ENCODE assay signal across 25 cellular contexts in genomic region chr5:179411161-179411841, GRCh38.
DNase-seq lines count a peak whose midpoint lies in the region; ATAC-seq and TF ChIP-seq lines count a peak whose summit lies in the region.
"Had no signal": no experiment of that assay in that cellular context is flagged by ENCODE, and none has a peak within 500 bp of the region (broad histone marks: within the 10 kb centered on the region; RNA-seq: fewer than 3 reads in every experiment).

No MANE protein-coding gene starts in this region.

- no peak overlapping the region for H3K27ac Mint-ChIP-seq in activated CD8-positive, alpha-beta T cell treated with anti-CD3 and anti-CD28 coated beads, Interleukin-2, amount 10 ng/mL, durations not matched to agents 7 days and 5 days
- no peak overlapping the region for H3K27ac Mint-ChIP-seq in activated CD8-positive, alpha-beta T cell treated with anti-CD3 and anti-CD28 coated beads for 36 hours
- H3K27ac Mint-ChIP-seq in endodermal cell: no peak overlapping the region
- H3K27ac Mint-ChIP-seq: CD4-positive, alpha-beta memory T cell; IgD-negative memory B cell had no signal

- peak; percentile 17 for DNase-seq in activated CD8-positive, alpha-beta T cell treated with anti-CD3 and anti-CD28 coated beads, Interleukin-2, amount 10 ng/mL, durations not matched to agents 7 days and 5 days
- no peak for DNase-seq in activated CD8-positive, alpha-beta T cell treated with anti-CD3 and anti-CD28 coated beads for 36 hours
- peak; percentile 17 for DNase-seq in GM13976 (ENCODE audit: low spot score)
- peak; percentile 35 for DNase-seq in endodermal cell
- DNase-seq in mesenteric fat pad (ENCODE audit: low spot score): peak; percentile 79
- no peak for DNase-seq in stimulated activated CD4-positive, alpha-beta T cell treated with anti-CD3 and anti-CD28 coated beads, Interleukin-1b, Interleukin-23, amount 100 ng/mL, for 48 hours
- DNase-seq in anterior cingulate cortex (lab: John Stamatoyannopoulos, UW): no peak
- DNase-seq: 8988T; Caco-2; CD4-positive, alpha-beta memory T cell; DND-41; GOT3; NCI-H1105; NCI-H146; NCI-H2081; NCI-H2171; NCI-H345; NCI-H524; NCI-H774; NK-92 treated with Interleukin-12 subunit alpha and Interleukin-12 subunit beta, amount 100 ng/mL, for 24 hours had no signal

- CTCF ChIA-PET in activated CD8-positive, alpha-beta T cell treated with anti-CD3 and anti-CD28 coated beads, Interleukin-2, amount 10 ng/mL, durations not matched to agents 7 days and 5 days (lab: Charles Lee): no interaction called here
- CTCF ChIA-PET in activated CD8-positive, alpha-beta T cell treated with anti-CD3 and anti-CD28 coated beads for 36 hours (lab: Charles Lee): no interaction called here

- H3K27ac ChIP-seq in endodermal cell (ENCODE audit: low read depth, low read length): no peak overlapping the region
- H3K27ac ChIP-seq: BLaER1 treated with 17β-estradiol and CSF1 and Interleukin-3, amounts not matched to agents 10 nM and 100 nM had no signal

- H3K4me1 Mint-ChIP-seq in activated CD8-positive, alpha-beta T cell treated with anti-CD3 and anti-CD28 coated beads, Interleukin-2, amount 10 ng/mL, durations not matched to agents 7 days and 5 days (ENCODE audit: low read depth): no peaks in the 10 kb centered on the region
- H3K4me1 Mint-ChIP-seq in activated CD8-positive, alpha-beta T cell treated with anti-CD3 and anti-CD28 coated beads for 36 hours (ENCODE audit: low read depth): no peaks in the 10 kb centered on the region
- H3K4me1 Mint-ChIP-seq in endodermal cell: no peaks in the 10 kb centered on the region
- H3K4me1 Mint-ChIP-seq: CD4-positive, alpha-beta memory T cell; IgD-negative memory B cell had no signal

- 86 to 91% methylated on average over 7 to 14 of the region's 14 CpGs for WGBS in endodermal cell (ENCODE audit: insufficient coverage in 1 of 2, insufficient read length in 1 of 2), 2 experiments

- in situ Hi-C loops in GM13976 (cut with MboI; ENCODE audit: low sequenced_read_pairs, unreplicated experiment): no loop called here

- no peaks in the 10 kb centered on the region for H3K36me3 Mint-ChIP-seq in activated CD8-positive, alpha-beta T cell treated with anti-CD3 and anti-CD28 coated beads, Interleukin-2, amount 10 ng/mL, durations not matched to agents 7 days and 5 days (ENCODE audit: low read depth)
- H3K36me3 Mint-ChIP-seq in activated CD8-positive, alpha-beta T cell treated with anti-CD3 and anti-CD28 coated beads for 36 hours (ENCODE audit: low read depth): no peaks in the 10 kb centered on the region
- no peaks in the 10 kb centered on the region for H3K36me3 Mint-ChIP-seq in endodermal cell (ENCODE audit: low read depth)
- H3K36me3 Mint-ChIP-seq: CD4-positive, alpha-beta memory T cell had no signal

- H3K4me3 ChIP-seq in endodermal cell (ENCODE audit: low read length): no peak overlapping the region
- H3K4me3 ChIP-seq: BLaER1 treated with 17β-estradiol and CSF1 and Interleukin-3, amounts not matched to agents 10 nM and 100 nM; GM12878 had no signal

- H3K9me3 Mint-ChIP-seq in activated CD8-positive, alpha-beta T cell treated with anti-CD3 and anti-CD28 coated beads, Interleukin-2, amount 10 ng/mL, durations not matched to agents 7 days and 5 days (ENCODE audit: insufficient read depth): no peaks in the 10 kb centered on the region
- no peaks in the 10 kb centered on the region for H3K9me3 Mint-ChIP-seq in activated CD8-positive, alpha-beta T cell treated with anti-CD3 and anti-CD28 coated beads for 36 hours
- H3K9me3 Mint-ChIP-seq in endodermal cell: peaks cover 4% of the 10 kb centered on the region
- H3K9me3 Mint-ChIP-seq: CD4-positive, alpha-beta memory T cell had no signal

- intact Hi-C loops in activated CD8-positive, alpha-beta T cell treated with anti-CD3 and anti-CD28 coated beads for 36 hours (cut with micrococcal nuclease): no loop called here

- H3K27me3 ChIP-seq in endodermal cell (ENCODE audit: control insufficient read depth, insufficient read depth, low read length, poor library complexity, severe bottlenecking): no peaks in the 10 kb centered on the region
- H3K27me3 ChIP-seq: BLaER1 treated with 17β-estradiol and CSF1 and Interleukin-3, amounts not matched to agents 10 nM and 100 nM had no signal

- H3K4me3 Mint-ChIP-seq in activated CD8-positive, alpha-beta T cell treated with anti-CD3 and anti-CD28 coated beads, Interleukin-2, amount 10 ng/mL, durations not matched to agents 7 days and 5 days: no peak overlapping the region
- no peak overlapping the region for H3K4me3 Mint-ChIP-seq in activated CD8-positive, alpha-beta T cell treated with anti-CD3 and anti-CD28 coated beads for 36 hours
- H3K4me3 Mint-ChIP-seq in endodermal cell: no peak overlapping the region
- H3K4me3 Mint-ChIP-seq: CD4-positive, alpha-beta memory T cell; IgD-negative memory B cell had no signal

- POLR2A ChIA-PET in activated CD8-positive, alpha-beta T cell treated with anti-CD3 and anti-CD28 coated beads, Interleukin-2, amount 10 ng/mL, durations not matched to agents 7 days and 5 days (lab: Charles Lee): no interaction called here
- POLR2A ChIA-PET in activated CD8-positive, alpha-beta T cell treated with anti-CD3 and anti-CD28 coated beads for 36 hours (lab: Charles Lee): no interaction called here

- H3K9me3 ChIP-seq in endodermal cell (ENCODE audit: control insufficient read depth, low read length): no peaks in the 10 kb centered on the region
- H3K9me3 ChIP-seq: BLaER1 treated with 17β-estradiol and CSF1 and Interleukin-3, amounts not matched to agents 10 nM and 100 nM; Caco-2 had no signal

- no peak overlapping the region for H3K9ac ChIP-seq in endodermal cell (ENCODE audit: extremely low read depth, low read length, poor library complexity, severe bottlenecking)
- H3K9ac ChIP-seq: BLaER1 treated with 17β-estradiol and CSF1 and Interleukin-3, amounts not matched to agents 10 nM and 100 nM had no signal

- no peaks in the 10 kb centered on the region for H3K4me1 ChIP-seq in endodermal cell (ENCODE audit: control insufficient read depth, insufficient read depth, low read length)
- H3K4me1 ChIP-seq: Caco-2 had no signal

- H3K36me3 ChIP-seq in endodermal cell (ENCODE audit: control insufficient read depth, insufficient read depth, low read length): no peaks in the 10 kb centered on the region
- H3K36me3 ChIP-seq: BLaER1 treated with 17β-estradiol and CSF1 and Interleukin-3, amounts not matched to agents 10 nM and 100 nM had no signal

- H3K27me3 Mint-ChIP-seq in activated CD8-positive, alpha-beta T cell treated with anti-CD3 and anti-CD28 coated beads, Interleukin-2, amount 10 ng/mL, durations not matched to agents 7 days and 5 days (ENCODE audit: low read depth): no peaks in the 10 kb centered on the region
- peaks cover 3% of the 10 kb centered on the region for H3K27me3 Mint-ChIP-seq in activated CD8-positive, alpha-beta T cell treated with anti-CD3 and anti-CD28 coated beads for 36 hours
- peaks cover 2% of the 10 kb centered on the region for H3K27me3 Mint-ChIP-seq in endodermal cell (ENCODE audit: insufficient read depth)

- no peak for TF ChIP-seq CTCF in activated CD8-positive, alpha-beta T cell treated with anti-CD3 and anti-CD28 coated beads for 36 hours (IDR thresholded peaks at IDR 0.05)
- TF ChIP-seq CTCF in GM13976 (IDR thresholded peaks at IDR 0.05; ENCODE audit: borderline replicate concordance, control extremely low read depth, extremely low read depth, insufficient read depth, missing control alignments) (no peak), endodermal cell (conservative IDR thresholded peaks at IDR 0.05) (no peak)

- no peak for ATAC-seq in activated CD8-positive, alpha-beta T cell treated with anti-CD3 and anti-CD28 coated beads, Interleukin-2, amount 10 ng/mL, durations not matched to agents 7 days and 5 days
- ATAC-seq in activated CD8-positive, alpha-beta T cell treated with anti-CD3 and anti-CD28 coated beads for 36 hours: no peak
- ATAC-seq in GM19455 (IDR thresholded peaks at IDR 0.05; ENCODE audit: unreplicated experiment): no peak
- ATAC-seq: GM12878, HCT116 had no signal

Comparison
In these comparisons a context has a peak if more than half of its experiments do, and no peak if none do; other contexts are left out.
1. DNase-seq: peak in activated CD8-positive, alpha-beta T cell treated with anti-CD3 and anti-CD28 coated beads, Interleukin-2, amount 10 ng/mL, durations not matched to agents 7 days and 5 days (single experiment), GM13976 (single experiment), endodermal cell (single experiment) and mesenteric fat pad (single experiment); none in activated CD8-positive, alpha-beta T cell treated with anti-CD3 and anti-CD28 coated beads for 36 hours (single experiment), stimulated activated CD4-positive, alpha-beta T cell treated with anti-CD3 and anti-CD28 coated beads, Interleukin-1b, Interleukin-23, amount 100 ng/mL, for 48 hours (single experiment) and anterior cingulate cortex (0 of 58).